Comparison of ENCODE assay signal across 18 cellular contexts in genomic region chr14:99983251-99984012, GRCh38.
DNase-seq lines count a peak whose midpoint lies in the region; TF ChIP-seq lines count a peak whose summit lies in the region.
"Had no signal": no experiment of that assay in that cellular context is flagged by ENCODE, and none has a peak within 500 bp of the region (broad histone marks: within the 10 kb centered on the region; RNA-seq: fewer than 3 reads in every experiment).

No MANE protein-coding gene starts in this region.

- no peak for TF ChIP-seq EP300 in esophagus muscularis mucosa (IDR thresholded peaks at IDR 0.05)

- 87% methylated on average over 4 of the region's 4 CpGs for WGBS in esophagus muscularis mucosa
- WGBS in urinary bladder = 77% methylated on average over 4 of the region's 4 CpGs
- WGBS in testis, 2 donors = 83 to 86% methylated on average over 4 of the region's 4 CpGs

- no peak for DNase-seq in activated naive CD4-positive, alpha-beta T cell (lab: John Stamatoyannopoulos, UW)
- DNase-seq in SK-N-MC (ENCODE audit: low read depth, low spot score) (no peak), esophagus muscularis mucosa (ENCODE audit: extremely low spot score) (no peak), testis (no peak), NCI-H226 (no peak), NCI-H1930 (lab: John Stamatoyannopoulos, UW) (no peak)
- DNase-seq: activated CD4-positive, alpha-beta T cell treated with anti-CD3 and anti-CD28 coated beads, Interleukin-2, amount 50 U/mL, for 1 hour; activated CD8-positive, alpha-beta memory T cell treated with anti-CD3 and anti-CD28 coated beads, Interleukin-2, amount 50 U/mL, for 48 hours; activated gamma-delta T cell; left ventricle myocardium superior; psoas muscle; uterus had no signal

- H3K9me3 Mint-ChIP-seq in activated naive CD4-positive, alpha-beta T cell treated with anti-CD3 and anti-CD28 coated beads, Interleukin-2, amount 50 U/mL, for 24 hours = no peaks in the 10 kb centered on the region
- H3K9me3 Mint-ChIP-seq: stimulated activated effector memory CD8-positive, alpha-beta T cell treated with anti-CD3 and anti-CD28 coated beads, Interleukin-12 subunit alpha, Interleukin-12 subunit beta, amount 100 ng/mL, for 72 hours had no signal

- H3K36me3 Mint-ChIP-seq in activated naive CD4-positive, alpha-beta T cell treated with anti-CD3 and anti-CD28 coated beads, Interleukin-2, amount 50 U/mL, for 24 hours = no peaks in the 10 kb centered on the region
- H3K36me3 Mint-ChIP-seq: stimulated activated effector memory CD8-positive, alpha-beta T cell treated with anti-CD3 and anti-CD28 coated beads, Interleukin-12 subunit alpha, Interleukin-12 subunit beta, amount 100 ng/mL, for 72 hours had no signal

- H3K9me3 ChIP-seq in SK-N-MC (ENCODE audit: low read depth, low read length) (no peaks in the 10 kb centered on the region; the same call in 1 of the 2 replicates), esophagus muscularis mucosa (no peaks in the 10 kb centered on the region), testis (no peaks in the 10 kb centered on the region)
- H3K9me3 ChIP-seq: ascending aorta, neutrophil, psoas muscle, uterus had no signal

- intact Hi-C loops in esophagus muscularis mucosa (cut with DNase I) (loop anchor here (2.0 to 5.0 kb wide), 3 partner anchors 49 to 205 kb away; no protein-coding TSS in a partner anchor), testis (cut with DNase I; ENCODE audit: low total_unique reads) (no loop called here)

- H3K4me1 ChIP-seq in esophagus muscularis mucosa = peaks cover 3 to 24% (median 22%) of the 10 kb centered on the region in 4 donors
- no peaks in the 10 kb centered on the region for H3K4me1 ChIP-seq in urinary bladder (ENCODE audit: insufficient read depth)
- no peaks in the 10 kb centered on the region for H3K4me1 ChIP-seq in testis
- H3K4me1 ChIP-seq: ascending aorta, uterus had no signal

- no peaks in the 10 kb centered on the region for H3K27me3 Mint-ChIP-seq in activated naive CD4-positive, alpha-beta T cell treated with anti-CD3 and anti-CD28 coated beads, Interleukin-2, amount 50 U/mL, for 24 hours

- peak overlapping the region; percentile 79 for H3K27ac Mint-ChIP-seq in activated naive CD4-positive, alpha-beta T cell treated with anti-CD3 and anti-CD28 coated beads, Interleukin-2, amount 50 U/mL, for 24 hours
- H3K27ac Mint-ChIP-seq: stimulated activated effector memory CD8-positive, alpha-beta T cell treated with anti-CD3 and anti-CD28 coated beads, Interleukin-12 subunit alpha, Interleukin-12 subunit beta, amount 100 ng/mL, for 72 hours had no signal

- H3K27ac ChIP-seq in SK-N-MC (no peak overlapping the region), esophagus muscularis mucosa (replicated peaks in 1 of 4) (peak overlapping the region in 3 of 4 donors; percentile 7 to 20 (median 11)), urinary bladder (ENCODE audit: low read depth) (peak overlapping the region; percentile 6), testis (no peak overlapping the region)
- H3K27ac ChIP-seq: ascending aorta, neutrophil, psoas muscle had no signal

- peaks cover 14% of the 10 kb centered on the region for H3K4me1 Mint-ChIP-seq in activated naive CD4-positive, alpha-beta T cell treated with anti-CD3 and anti-CD28 coated beads, Interleukin-2, amount 50 U/mL, for 24 hours

- H3K9ac ChIP-seq in SK-N-MC (ENCODE audit: insufficient read length) = peak overlapping the region; percentile 3

- H3K27me3 ChIP-seq in esophagus muscularis mucosa (no peaks in the 10 kb centered on the region), testis (no peaks in the 10 kb centered on the region)
- H3K27me3 ChIP-seq: ascending aorta, neutrophil, uterus had no signal

- H3K4me3 ChIP-seq in SK-N-MC = no peak overlapping the region
- no peak overlapping the region for H3K4me3 ChIP-seq in esophagus muscularis mucosa
- H3K4me3 ChIP-seq in urinary bladder (ENCODE audit: low read depth, low read length) = no peak overlapping the region
- H3K4me3 ChIP-seq in testis = no peak overlapping the region
- H3K4me3 ChIP-seq: ascending aorta, GM12878, psoas muscle, uterus had no signal

- H3K36me3 ChIP-seq in SK-N-MC (ENCODE audit: insufficient read depth, low read length) = peaks cover 5% of the 10 kb centered on the region; the same call in 1 of the 2 replicates
- H3K36me3 ChIP-seq in esophagus muscularis mucosa = no peaks in the 10 kb centered on the region
- no peaks in the 10 kb centered on the region for H3K36me3 ChIP-seq in urinary bladder (ENCODE audit: insufficient read depth)
- no peaks in the 10 kb centered on the region for H3K36me3 ChIP-seq in testis (ENCODE audit: low read depth, missing control alignments)
- H3K36me3 ChIP-seq: ascending aorta, neutrophil, uterus had no signal

- TF ChIP-seq CTCF in esophagus muscularis mucosa (IDR thresholded peaks at IDR 0.05) = no peak
- TF ChIP-seq CTCF in testis (IDR thresholded peaks at IDR 0.05) = no peak

- H3K4me3 Mint-ChIP-seq in activated naive CD4-positive, alpha-beta T cell treated with anti-CD3 and anti-CD28 coated beads, Interleukin-2, amount 50 U/mL, for 24 hours = no peak overlapping the region
- H3K4me3 Mint-ChIP-seq: stimulated activated effector memory CD8-positive, alpha-beta T cell treated with anti-CD3 and anti-CD28 coated beads, Interleukin-12 subunit alpha, Interleukin-12 subunit beta, amount 100 ng/mL, for 72 hours had no signal

- no peak for TF ChIP-seq POLR2A in esophagus muscularis mucosa (IDR thresholded peaks at IDR 0.05; ENCODE audit: low read depth)
- no peak for TF ChIP-seq POLR2A in testis (IDR thresholded peaks at IDR 0.05)

Comparison
In these comparisons a context has a peak if more than half of its experiments do, and no peak if none do; other contexts are left out.
1. H3K27ac ChIP-seq: peak in esophagus muscularis mucosa (3 of 4) and urinary bladder (single experiment); none in SK-N-MC (single experiment) and testis (0 of 2).